Comparison of ENCODE assay signal across 30 cellular contexts in the genomic region with DNA sequence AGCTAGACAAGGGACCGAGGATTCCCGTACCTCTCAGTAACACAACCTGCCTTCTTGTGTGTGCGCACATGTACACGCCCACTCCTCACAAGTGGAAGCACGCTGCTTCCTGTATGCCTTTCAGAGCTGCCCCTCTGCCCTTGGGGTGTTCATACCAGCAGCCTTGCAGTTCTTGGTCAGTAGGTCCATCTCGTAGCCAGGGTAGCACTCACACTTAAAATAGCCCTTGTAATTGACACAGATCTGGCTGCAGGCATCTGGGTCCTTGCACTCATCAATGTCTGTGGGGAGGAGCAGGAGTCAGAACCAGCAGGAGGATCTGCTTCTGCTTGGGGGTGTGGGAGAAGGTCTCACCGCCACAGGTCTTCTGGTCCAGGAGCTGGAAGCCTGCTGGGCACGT.
"Had no signal": no experiment of that assay in that cellular context is flagged by ENCODE, and none has a peak within 500 bp of the region (broad histone marks: within the 10 kb centered on the region; RNA-seq: fewer than 3 reads in every experiment).

No MANE protein-coding gene starts in this region.

- H3K27me3 Mint-ChIP-seq: activated CD8-positive, alpha-beta T cell treated with anti-CD3 and anti-CD28 coated beads for 36 hours; activated T-helper 17 cell treated with anti-CD3 and anti-CD28 coated beads, Interleukin-2, amount 50 U/mL, for 72 hours had no signal

- H3K27me3 ChIP-seq: adrenal gland, body of pancreas, breast epithelium, Peyer's patch, SJSA1 had no signal

- ATAC-seq: body of pancreas, PC-3, WTC11 had no signal

- H3K4me1 Mint-ChIP-seq: activated T-helper 17 cell treated with anti-CD3 and anti-CD28 coated beads, Interleukin-2, amount 50 U/mL, for 72 hours; WTC11 had no signal

- H3K9me3 Mint-ChIP-seq: activated CD8-positive, alpha-beta T cell treated with anti-CD3 and anti-CD28 coated beads for 36 hours; activated naive CD4-positive, alpha-beta T cell treated with anti-CD3 and anti-CD28 coated beads, Interleukin-2, amount 50 U/mL, for 72 hours; activated T-cell treated with anti-CD3 and anti-CD28 coated beads, Interleukin-2, amount 50 U/mL, for 72 hours; activated T-helper 17 cell treated with anti-CD3 and anti-CD28 coated beads, Interleukin-2, amount 50 U/mL, for 72 hours; T-helper 1 cell treated with Interleukin-12 subunit alpha and Interleukin-12 subunit beta and Interleukin-4 antibody, amounts not matched to agents 30 μg/mL and 1 μg/mL, for 36 hours; T-helper 2 cell treated with Interferon-gamma antibody and Interleukin-4, amounts not matched to agents 5 μg/mL and 100 μg/mL, for 36 hours; WTC11 had no signal

- H3K27ac Mint-ChIP-seq: activated CD8-positive, alpha-beta T cell treated with anti-CD3 and anti-CD28 coated beads for 36 hours; activated T-cell treated with anti-CD3 and anti-CD28 coated beads, Interleukin-2, amount 50 U/mL, for 72 hours; activated T-helper 17 cell treated with anti-CD3 and anti-CD28 coated beads, Interleukin-2, amount 50 U/mL, for 72 hours; T-helper 2 cell treated with Interferon-gamma antibody and Interleukin-4, amounts not matched to agents 5 μg/mL and 100 μg/mL, for 36 hours; WTC11 had no signal

- DNase-seq: activated CD4-positive, alpha-beta T cell treated with anti-CD3 and anti-CD28 coated beads for 4 hours; activated CD4-positive, alpha-beta T cell treated with anti-CD3 and anti-CD28 coated beads, Interleukin-2, amount 50 U/mL, for 1 hour; activated CD4-positive, CD25-positive, alpha-beta regulatory T cell treated with anti-CD3 and anti-CD28 coated beads, Interleukin-2, amount 50 U/mL, for 72 hours; activated CD8-positive, alpha-beta T cell treated with anti-CD3 and anti-CD28 coated beads for 36 hours; activated naive CD4-positive, alpha-beta T cell; activated T-cell treated with anti-CD3 and anti-CD28 coated beads, Interleukin-2, amount 50 U/mL, for 1 hour; activated T-cell treated with anti-CD3 and anti-CD28 coated beads, Interleukin-2, amount 50 U/mL, for 72 hours; adrenal gland; body of pancreas; caudate nucleus; Karpas-422; KBM-7; NCI-H1105; NCI-H1436; NCI-H1694; NCI-H1930; NCI-H345; NCI-H524 treated with DMSO at 0.1 percent for 48 hours; PC-3; RPMI8226; SHP77 treated with DMSO at 0.1 percent for 48 hours; SK-N-SH had no signal

- H3K9me3 ChIP-seq: adrenal gland, body of pancreas, breast epithelium, Peyer's patch, SJSA1, SK-N-SH had no signal

- H3K36me3 ChIP-seq: adrenal gland, breast epithelium, Peyer's patch had no signal

- H3K9ac ChIP-seq: SK-N-SH had no signal

- H3K4me2 ChIP-seq: SK-N-SH had no signal

- H3K4me3 Mint-ChIP-seq: activated CD8-positive, alpha-beta T cell treated with anti-CD3 and anti-CD28 coated beads for 36 hours; activated T-cell treated with anti-CD3 and anti-CD28 coated beads, Interleukin-2, amount 50 U/mL, for 72 hours; activated T-helper 17 cell treated with anti-CD3 and anti-CD28 coated beads, Interleukin-2, amount 50 U/mL, for 72 hours; T-helper 1 cell treated with Interleukin-12 subunit alpha and Interleukin-12 subunit beta and Interleukin-4 antibody, amounts not matched to agents 30 μg/mL and 1 μg/mL, for 36 hours; T-helper 2 cell treated with Interferon-gamma antibody and Interleukin-4, amounts not matched to agents 5 μg/mL and 100 μg/mL, for 36 hours; WTC11 had no signal

- H3K4me1 ChIP-seq: adrenal gland, body of pancreas, breast epithelium, Peyer's patch, SJSA1 had no signal

- H3K4me3 ChIP-seq: adrenal gland, body of pancreas, breast epithelium, Peyer's patch, SJSA1 had no signal

- H3K27ac ChIP-seq: adrenal gland, body of pancreas, breast epithelium, Peyer's patch, SJSA1 had no signal
